ENCODE assay signal across 8 cellular contexts in the genomic region with DNA sequence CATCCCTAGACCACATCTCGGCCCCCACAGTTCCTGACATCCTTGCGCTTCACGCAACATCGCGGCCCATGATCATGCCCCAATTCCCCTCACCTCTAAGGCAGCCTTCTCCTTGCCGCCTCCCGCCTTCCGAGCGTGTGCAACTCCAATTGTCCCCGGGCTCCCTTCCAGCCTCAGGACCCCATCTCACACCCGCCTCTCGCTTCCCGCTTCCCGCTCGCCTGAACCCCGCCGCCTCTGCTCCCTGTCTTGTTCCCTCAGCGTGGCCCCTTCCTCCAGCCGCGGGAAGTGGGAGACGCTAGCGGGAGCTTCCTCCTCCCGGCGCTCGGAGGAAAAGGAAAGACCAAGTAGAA. TPM values are rescaled to one million over a fixed set of nuclear protein-coding genes. Genes with fewer than 3 reads are reported as not detected.
DNase-seq lines count a peak whose midpoint lies in the region; ATAC-seq and TF ChIP-seq lines count a peak whose summit lies in the region.
"Not testable (repeated sequence)": the region's sequence is repeated elsewhere in the genome, so short reads cannot be mapped to it uniquely, and the experiment has no call there.

No MANE protein-coding gene starts in this region.

- ATAC-seq in activated B cell treated with CpG ODN at 0.5 μM for 24 hours (ENCODE audit: low read depth), result not testable (repeated sequence)

- TF ChIP-seq CTCF in activated B cell treated with CpG ODN at 0.5 μM for 24 hours (IDR thresholded peaks at IDR 0.05); epithelial cell of proximal tubule (conservative IDR thresholded peaks at IDR 0.05; ENCODE audit: low read depth, low read length); osteocyte (IDR thresholded peaks at IDR 0.05); stomach (IDR thresholded peaks at IDR 0.05): not testable (repeated sequence)

- H3K27me3 ChIP-seq in BLaER1; HUES6 (ENCODE audit: control insufficient read depth, insufficient read depth, low read length); adipocyte (replicated peaks; ENCODE audit: control insufficient read depth, insufficient read depth, low read length); stomach: not testable (repeated sequence)

- 0% methylated on average over 5 of the region's 25 CpGs; no CpG with 5 or more reads in 4 of the 5 donors for WGBS in stomach, 5 donors

- not testable (repeated sequence) for H3K9me3 ChIP-seq in BLaER1; HUES6 (ENCODE audit: control insufficient read depth, insufficient read depth, low read depth, low read length); adipocyte (ENCODE audit: control insufficient read depth, low read length); stomach

- H3K27me3 Mint-ChIP-seq in activated B cell treated with CpG ODN at 0.5 μM for 24 hours; immature natural killer cell (ENCODE audit: low read depth in 3 of 3); osteocyte (ENCODE audit: unreplicated experiment): not testable (repeated sequence)

- not testable (repeated sequence) for H3K27ac ChIP-seq in BLaER1; HUES6 (ENCODE audit: low read depth, low read length)
- peak overlapping the region; percentile 50 to 75 (median 60) for H3K27ac ChIP-seq in stomach

- H3K4me3 Mint-ChIP-seq in activated B cell treated with CpG ODN at 0.5 μM for 24 hours (peak overlapping the region; percentile 80), immature natural killer cell (peak overlapping the region in 3 of 5 donors; percentile 56 to 77 (median 66)), osteocyte (ENCODE audit: unreplicated experiment) (peak overlapping the region; percentile 71)

- H3K36me3 ChIP-seq in BLaER1; HUES6 (ENCODE audit: control insufficient read depth, insufficient read depth, low read length); adipocyte (ENCODE audit: control insufficient read depth, insufficient read depth, low read length, severe bottlenecking); stomach: not testable (repeated sequence)

- not testable (repeated sequence) for H4K20me1 ChIP-seq in BLaER1

- CTCF ChIA-PET in activated B cell treated with CpG ODN at 0.5 μM for 24 hours (lab: Charles Lee), result not testable (repeated sequence)

- not testable (repeated sequence) for H3K9me3 Mint-ChIP-seq in activated B cell treated with CpG ODN at 0.5 μM for 24 hours; immature natural killer cell; osteocyte (ENCODE audit: unreplicated experiment)

- intact Hi-C loops in activated B cell treated with CpG ODN at 0.5 μM for 24 hours (cut with micrococcal nuclease); stomach (cut with DNase I; ENCODE audit: low total_unique reads): not testable (repeated sequence)

- not testable (repeated sequence) for TF ChIP-seq EP300 in stomach (IDR thresholded peaks at IDR 0.05)

- not testable (repeated sequence) for H3K4me2 ChIP-seq in BLaER1

- DNase-seq in activated B cell treated with CpG ODN at 0.5 μM for 24 hours, result peak; percentile 15
- DNase-seq in adipocyte (ENCODE audit: low read depth); epithelial cell of proximal tubule (ENCODE audit: low read depth); immature natural killer cell; osteocyte (ENCODE audit: extremely low spot score, unreplicated experiment); stomach: not testable (repeated sequence)

- not testable (repeated sequence) for H3K4me1 Mint-ChIP-seq in activated B cell treated with CpG ODN at 0.5 μM for 24 hours; immature natural killer cell; osteocyte (ENCODE audit: unreplicated experiment)

- not testable (repeated sequence) for H3K9ac ChIP-seq in BLaER1; HUES6 (ENCODE audit: low read length)
- H3K9ac ChIP-seq in adipocyte (ENCODE audit: low read length), result peak overlapping the region; percentile 70

- peak overlapping the region; percentile 59 for H3K4me3 ChIP-seq in BLaER1
- H3K4me3 ChIP-seq in HUES6 (ENCODE audit: low read depth, low read length), result peak overlapping the region; percentile 54
- peak overlapping the region; percentile 56 for H3K4me3 ChIP-seq in adipocyte (ENCODE audit: low read length)
- peak overlapping the region; percentile 47 for H3K4me3 ChIP-seq in epithelial cell of proximal tubule (ENCODE audit: low read depth, low read length)
- peak overlapping the region; percentile 34 to 53 (median 46) for H3K4me3 ChIP-seq in stomach

- not testable (repeated sequence) for H3K4me1 ChIP-seq in BLaER1; HUES6 (ENCODE audit: control insufficient read depth, insufficient read depth, low read length); adipocyte (ENCODE audit: control insufficient read depth, insufficient read depth, low read length); stomach

- not testable (repeated sequence) for TF ChIP-seq POLR2A in stomach (IDR thresholded peaks at IDR 0.05)

- not testable (repeated sequence) for H3K27ac Mint-ChIP-seq in activated B cell treated with CpG ODN at 0.5 μM for 24 hours, immature natural killer cell
- H3K27ac Mint-ChIP-seq in osteocyte (ENCODE audit: unreplicated experiment), result peak overlapping the region; percentile 52

- POLR2A ChIA-PET in activated B cell treated with CpG ODN at 0.5 μM for 24 hours (lab: Charles Lee), result not testable (repeated sequence)

- H3K36me3 Mint-ChIP-seq in activated B cell treated with CpG ODN at 0.5 μM for 24 hours (ENCODE audit: low read depth); immature natural killer cell; osteocyte (ENCODE audit: unreplicated experiment): not testable (repeated sequence)

RNA-seq across cellular contexts. Expression of a gene that starts 0.8 kb away (rescaled TPM):
- total RNA-seq in activated B cell treated with CpG ODN at 0.5 μM for 24 hours, result 47.8 and 54.3 TPM in 2 replicates
- 26.4 and 29.0 TPM in 2 replicates for total RNA-seq in epithelial cell of proximal tubule
- 10 to 100 TPM in 1 of 3 donors, 1 to 10 TPM in 2; 2.7 to 21.3 (median 2.9) TPM for polyA plus RNA-seq in immature natural killer cell
- 75.3 TPM in 2 replicates for total RNA-seq in osteocyte
- total RNA-seq in stomach, result 10 to 100 TPM; 13.0 to 42.2 (median 29.8) TPM
- 1 to 10 TPM; 5.2 to 7.0 (median 6.0) TPM for polyA plus RNA-seq in stomach

RNA-seq across cellular contexts. Expression of a gene that starts 1.5 kb away (rescaled TPM):
- total RNA-seq in activated B cell treated with CpG ODN at 0.5 μM for 24 hours (1.9 and 3.7 TPM in 2 replicates), epithelial cell of proximal tubule (5.1 and 6.9 TPM in 2 replicates), osteocyte (3.2 and 4.3 TPM in 2 replicates), stomach (1 to 10 TPM in 3 of 5 donors, not detected in 2; 1.0 to 2.6 (median 1.4) TPM)
- polyA plus RNA-seq in immature natural killer cell (1 to 10 TPM; 1.8 to 3.2 (median 2.6) TPM), stomach (1 to 10 TPM; 1.2 to 3.1 (median 2.6) TPM)
